11 cellular contexts compared by ENCODE assay signal in genomic region chr19:15779756-15780476, GRCh38. TPM values are rescaled to one million over a fixed set of nuclear protein-coding genes. Genes with fewer than 3 reads are reported as not detected.
A peak's percentile ranks its signal among the peaks of the same experiment; 100 is the strongest.
DNase-seq lines count a peak whose midpoint lies in the region; ATAC-seq and TF ChIP-seq lines count a peak whose summit lies in the region.
"Had no signal": no experiment of that assay in that cellular context is flagged by ENCODE, and none has a peak within 500 bp of the region (broad histone marks: within the 10 kb centered on the region; RNA-seq: fewer than 3 reads in every experiment).

No MANE protein-coding gene starts in this region.

- H3F3A ChIP-seq in GM23248 (ENCODE audit: insufficient read depth), result no peaks in the 10 kb centered on the region

- no peak for TF ChIP-seq CTCF in ascending aorta (IDR thresholded peaks at IDR 0.05)
- TF ChIP-seq CTCF in GM13977 (IDR thresholded peaks at IDR 0.05; ENCODE audit: extremely low read depth, insufficient read depth, missing control alignments), result no peak

- H3K27ac ChIP-seq in GM23248 (no peak overlapping the region), ascending aorta (peak overlapping the region; percentile 84 to 85)

- no peak overlapping the region for H3K4me2 ChIP-seq in GM23248 (ENCODE audit: unreplicated experiment)

- peak; percentile 24 for DNase-seq in GM23248
- DNase-seq in ascending aorta (ENCODE audit: low spot score in 2 of 2), result peak in 1 of 2 donors; percentile 91
- peak; percentile 18 for DNase-seq in iris pigment epithelial cell (ENCODE audit: low read depth)
- no peak for DNase-seq in activated naive CD4-positive, alpha-beta T cell treated with anti-CD3 and anti-CD28 coated beads, Interleukin-2, amount 50 U/mL, for 72 hours (ENCODE audit: low spot score in 2 of 2)
- DNase-seq in GM13977 (ENCODE audit: low spot score), result no peak
- DNase-seq in T-helper 2 cell, result no peak
- DNase-seq in HuH-7 (ENCODE audit: low spot score), result no peak
- DNase-seq: NCI-H526; stimulated activated CD4-positive, alpha-beta T cell treated with anti-CD3 and anti-CD28 coated beads, Interleukin-4, amount 100 ng/mL, for 4 hours had no signal

- peak; percentile 8 for ATAC-seq in stimulated activated memory B cell treated with anti-CD40 and anti-IgM and Interleukin-4, amounts not matched to agents 10 μg/mL and 1 μg/mL and 100 μg/mL, for 72 hours
- ATAC-seq in activated naive CD4-positive, alpha-beta T cell treated with anti-CD3 and anti-CD28 coated beads, Interleukin-2, amount 50 U/mL, for 72 hours, result no peak

- H3K4me1 Mint-ChIP-seq in stimulated activated memory B cell treated with anti-CD40 and anti-IgM and Interleukin-4, amounts not matched to agents 10 μg/mL and 1 μg/mL and 100 μg/mL, for 72 hours, result no peaks in the 10 kb centered on the region

- H3K9me3 ChIP-seq in GM23248 (ENCODE audit: low read depth), result no peaks in the 10 kb centered on the region
- H3K9me3 ChIP-seq in ascending aorta, result no peaks in the 10 kb centered on the region

- intact Hi-C loops in ascending aorta (cut with DNase I), result loop anchor here (1.0 kb wide), 1 partner anchor 56 kb away; no protein-coding TSS in a partner anchor

- no peaks in the 10 kb centered on the region for H3K4me1 ChIP-seq in GM23248 (ENCODE audit: insufficient read depth)
- peaks cover 5 to 11% of the 10 kb centered on the region in 2 donors for H3K4me1 ChIP-seq in ascending aorta

- no peaks in the 10 kb centered on the region for H3K36me3 Mint-ChIP-seq in stimulated activated memory B cell treated with anti-CD40 and anti-IgM and Interleukin-4, amounts not matched to agents 10 μg/mL and 1 μg/mL and 100 μg/mL, for 72 hours
- no peaks in the 10 kb centered on the region for H3K36me3 Mint-ChIP-seq in activated naive CD4-positive, alpha-beta T cell treated with anti-CD3 and anti-CD28 coated beads, Interleukin-2, amount 50 U/mL, for 72 hours

- H4K20me1 ChIP-seq in GM23248 (ENCODE audit: insufficient read depth), result no peaks in the 10 kb centered on the region

- H2AFZ ChIP-seq in GM23248, result no peak overlapping the region

- H3K27me3 ChIP-seq in GM23248 (replicated peaks; ENCODE audit: insufficient read depth) (no peaks in the 10 kb centered on the region), ascending aorta (no peaks in the 10 kb centered on the region)

- H3K9me3 Mint-ChIP-seq in stimulated activated memory B cell treated with anti-CD40 and anti-IgM and Interleukin-4, amounts not matched to agents 10 μg/mL and 1 μg/mL and 100 μg/mL, for 72 hours, result peaks cover 10% of the 10 kb centered on the region
- no peaks in the 10 kb centered on the region for H3K9me3 Mint-ChIP-seq in activated naive CD4-positive, alpha-beta T cell treated with anti-CD3 and anti-CD28 coated beads, Interleukin-2, amount 50 U/mL, for 72 hours

- peaks cover 49% of the 10 kb centered on the region for H3K27me3 Mint-ChIP-seq in stimulated activated memory B cell treated with anti-CD40 and anti-IgM and Interleukin-4, amounts not matched to agents 10 μg/mL and 1 μg/mL and 100 μg/mL, for 72 hours

- H3K9ac ChIP-seq in GM23248, result no peak overlapping the region

- H3K79me2 ChIP-seq in GM23248 (ENCODE audit: insufficient read depth), result no peaks in the 10 kb centered on the region

- no peak overlapping the region for H3K27ac Mint-ChIP-seq in stimulated activated memory B cell treated with anti-CD40 and anti-IgM and Interleukin-4, amounts not matched to agents 10 μg/mL and 1 μg/mL and 100 μg/mL, for 72 hours
- H3K27ac Mint-ChIP-seq in activated naive CD4-positive, alpha-beta T cell treated with anti-CD3 and anti-CD28 coated beads, Interleukin-2, amount 50 U/mL, for 72 hours, result no peak overlapping the region

- in situ Hi-C loops in GM23248 (cut with MboI) (loop anchor here (5.0 kb wide), 1 partner anchor 108 kb away; the partner anchor contains the start of gene CYP4F12), GM13977 (cut with MboI; ENCODE audit: low pct_unique_long_range_greater_than_20kb, low sequenced_read_pairs, unreplicated experiment) (no loop called here)

- no peaks in the 10 kb centered on the region for H3K36me3 ChIP-seq in GM23248 (ENCODE audit: low read depth)
- H3K36me3 ChIP-seq in ascending aorta, result no peaks in the 10 kb centered on the region

- H3K4me3 Mint-ChIP-seq in stimulated activated memory B cell treated with anti-CD40 and anti-IgM and Interleukin-4, amounts not matched to agents 10 μg/mL and 1 μg/mL and 100 μg/mL, for 72 hours, result no peak overlapping the region

- no peaks in the 10 kb centered on the region for H3K9me2 ChIP-seq in GM23248 (ENCODE audit: insufficient read depth)

- H3K4me3 ChIP-seq in GM23248 (no peak overlapping the region), ascending aorta (peak overlapping the region in 1 of 2 donors; percentile 27)

- 1% methylated on average over 8 to 9 of the region's 10 CpGs for WGBS in GM23248 (ENCODE audit: low coverage in 1 of 2, low lambda C conversion rate in 2 of 2, missing lambda C conversion rate in 2 of 2), 2 experiments

RNA-seq across cellular contexts. Expression of gene OR10H5, which starts 7.5 kb away (rescaled TPM):
- total RNA-seq in GM23248 (2014; rRNA removed; shearing (Covaris generic)), result not detected in 2 replicates
- polyA plus RNA-seq in GM23248 (2016; fragmentation: Nextera tagmentation; extraction: Ambion mirVana), result not detected in 2 replicates
- total RNA-seq in ascending aorta, result not detected
- not detected for total RNA-seq in activated naive CD4-positive, alpha-beta T cell treated with anti-CD3 and anti-CD28 coated beads, Interleukin-2, amount 50 U/mL, for 72 hours
- total RNA-seq: glomerular endothelial cell had no signal

RNA-seq across cellular contexts. Expression of gene OR10H1, which starts 35.5 kb away (rescaled TPM):
- total RNA-seq in GM23248 (2014; rRNA removed; shearing (Covaris generic)), result not detected in 2 replicates
- not detected in 2 replicates for polyA plus RNA-seq in GM23248 (2016; fragmentation: Nextera tagmentation; extraction: Ambion mirVana)
- total RNA-seq in ascending aorta, result not detected
- under 1 TPM in 1 of 2 donors, not detected in 1; 0.10 TPM for total RNA-seq in activated naive CD4-positive, alpha-beta T cell treated with anti-CD3 and anti-CD28 coated beads, Interleukin-2, amount 50 U/mL, for 72 hours
- total RNA-seq: glomerular endothelial cell had no signal

RNA-seq across cellular contexts. Expression of gene OR10H3, which starts 42.1 kb away (rescaled TPM):
- not detected in 2 replicates for total RNA-seq in GM23248 (2014; rRNA removed; shearing (Covaris generic))
- not detected in 2 replicates for polyA plus RNA-seq in GM23248 (2016; fragmentation: Nextera tagmentation; extraction: Ambion mirVana)
- not detected for total RNA-seq in ascending aorta
- total RNA-seq in activated naive CD4-positive, alpha-beta T cell treated with anti-CD3 and anti-CD28 coated beads, Interleukin-2, amount 50 U/mL, for 72 hours, result not detected
- total RNA-seq: glomerular endothelial cell had no signal

RNA-seq across cellular contexts. Expression of gene OR10H2, which starts 52.1 kb away (rescaled TPM):
- total RNA-seq in GM23248 (2014; rRNA removed; shearing (Covaris generic)), result not detected in 2 replicates
- polyA plus RNA-seq in GM23248 (2016; fragmentation: Nextera tagmentation; extraction: Ambion mirVana), result not detected in 2 replicates
- not detected for total RNA-seq in ascending aorta
- not detected for total RNA-seq in activated naive CD4-positive, alpha-beta T cell treated with anti-CD3 and anti-CD28 coated beads, Interleukin-2, amount 50 U/mL, for 72 hours
- total RNA-seq: glomerular endothelial cell had no signal

Comparison
In these comparisons a context has a peak if more than half of its experiments do, and no peak if none do; other contexts are left out.
1. DNase-seq: peak in GM23248 (single experiment) and iris pigment epithelial cell (single experiment); none in activated naive CD4-positive, alpha-beta T cell treated with anti-CD3 and anti-CD28 coated beads, Interleukin-2, amount 50 U/mL, for 72 hours (0 of 2), GM13977 (single experiment), T-helper 2 cell (0 of 5) and HuH-7 (single experiment).